Comparison of ENCODE assay signal across 15 cellular contexts in genomic region chr4:57554693-57555092, GRCh38.
A peak's percentile ranks its signal among the peaks of the same experiment; 100 is the strongest.
DNase-seq lines count a peak whose midpoint lies in the region; TF ChIP-seq lines count a peak whose summit lies in the region.
"Had no signal": no experiment of that assay in that cellular context is flagged by ENCODE, and none has a peak within 500 bp of the region (broad histone marks: within the 10 kb centered on the region; RNA-seq: fewer than 3 reads in every experiment).

No MANE protein-coding gene starts in this region.

- H3K27ac Mint-ChIP-seq in H9, result no peak overlapping the region
- no peak overlapping the region for H3K27ac Mint-ChIP-seq in neural progenitor cell
- H3K27ac Mint-ChIP-seq: CD14-positive monocyte; CD8-positive, alpha-beta T cell had no signal

- H3K14ac ChIP-seq in H9 (ENCODE audit: insufficient read depth, low read length) (no peak overlapping the region), mesenchymal stem cell (ENCODE audit: low read length in 2 of 2) (no peak overlapping the region)

- H2BK5ac ChIP-seq in H9 (ENCODE audit: insufficient read length, low read length) (no peak overlapping the region), mesenchymal stem cell (ENCODE audit: low read depth, low read length, poor library complexity, severe bottlenecking) (no peak overlapping the region)

- H2BK20ac ChIP-seq in H9 (ENCODE audit: low read depth, low read length, poor library complexity, severe bottlenecking), result no peak overlapping the region

- H3K79me2 ChIP-seq in H9 (ENCODE audit: insufficient read depth, low read length) (no peaks in the 10 kb centered on the region), OCI-LY3 (ENCODE audit: low read length) (no peaks in the 10 kb centered on the region), hepatocyte (no peaks in the 10 kb centered on the region), neural progenitor cell (ENCODE audit: low read depth) (no peaks in the 10 kb centered on the region)

- H3F3A ChIP-seq in neural progenitor cell (ENCODE audit: low read depth), result no peaks in the 10 kb centered on the region

- H4K91ac ChIP-seq in H9 (ENCODE audit: insufficient read length, low read depth, low read length), result no peak overlapping the region
- H4K91ac ChIP-seq in mesenchymal stem cell (ENCODE audit: low read length), result no peak overlapping the region

- no peak overlapping the region for H3K4me3 ChIP-seq in OCI-LY3 (ENCODE audit: low read length)
- no peak overlapping the region for H3K4me3 ChIP-seq in hepatocyte
- no peak overlapping the region for H3K4me3 ChIP-seq in neural progenitor cell
- no peak overlapping the region for H3K4me3 ChIP-seq in mesenchymal stem cell (ENCODE audit: insufficient read depth in 1 of 2, low read depth in 1 of 2, low read length in 2 of 2)
- H3K4me3 ChIP-seq: A549 had no signal

- TF ChIP-seq CTCF in H9 (conservative IDR thresholded peaks at IDR 0.05) (no peak), OCI-LY3 (IDR thresholded peaks at IDR 0.05; ENCODE audit: low read depth, low read length) (peak; percentile 12; the same call in 1 of the 2 replicates), hepatocyte (IDR thresholded peaks at IDR 0.05; ENCODE audit: poor library complexity) (peak; percentile 16), neural progenitor cell (IDR thresholded peaks at IDR 0.05) (no peak)

- H3K9ac ChIP-seq in H9 (ENCODE audit: extremely low read depth, insufficient read length, low read length) (no peak overlapping the region), OCI-LY3 (ENCODE audit: low read length) (no peak overlapping the region), neural progenitor cell (no peak overlapping the region), mesenchymal stem cell (ENCODE audit: low read length) (no peak overlapping the region)

- H2BK12ac ChIP-seq in H9 (ENCODE audit: insufficient read length, low read depth, low read length) (no peak overlapping the region), mesenchymal stem cell (ENCODE audit: low read length in 2 of 2) (no peak overlapping the region)

- WGBS in H9 (ENCODE audit: extremely low coverage, insufficient read length, low lambda C conversion rate), result no CpG with 5 or more reads among the region's 3 CpGs
- 45% methylated on average over 3 of the region's 3 CpGs for WGBS in hepatocyte (ENCODE audit: low lambda C conversion rate, missing lambda C conversion rate)
- 84% methylated on average over 3 of the region's 3 CpGs for WGBS in mesenchymal stem cell

- H3K56ac ChIP-seq in H9 (ENCODE audit: insufficient read length, low read depth, low read length), result no peak overlapping the region

- H3K9me3 ChIP-seq in H9 (ENCODE audit: control insufficient read depth, low read depth, low read length), result no peaks in the 10 kb centered on the region
- no peaks in the 10 kb centered on the region for H3K9me3 ChIP-seq in OCI-LY3 (ENCODE audit: insufficient read depth, low read length)
- no peaks in the 10 kb centered on the region for H3K9me3 ChIP-seq in hepatocyte (ENCODE audit: low read depth)
- H3K9me3 ChIP-seq in neural progenitor cell (ENCODE audit: low read depth), result no peaks in the 10 kb centered on the region
- no peaks in the 10 kb centered on the region for H3K9me3 ChIP-seq in mesenchymal stem cell (ENCODE audit: control insufficient read depth, low read length)
- H3K9me3 ChIP-seq: A549 had no signal

- H3K4me2 ChIP-seq in H9 (ENCODE audit: insufficient read depth, insufficient read length, low read length) (no peak overlapping the region), OCI-LY3 (ENCODE audit: low read length) (no peak overlapping the region), hepatocyte (no peak overlapping the region), neural progenitor cell (no peak overlapping the region), mesenchymal stem cell (ENCODE audit: low read length, poor library complexity, severe bottlenecking) (no peak overlapping the region)
- H3K4me2 ChIP-seq: A549 had no signal

- H3K36me3 Mint-ChIP-seq in H9 (ENCODE audit: insufficient read depth in 1 of 3, low read depth in 3 of 3), result no peaks in the 10 kb centered on the region
- H3K36me3 Mint-ChIP-seq in neural progenitor cell, result no peaks in the 10 kb centered on the region
- H3K36me3 Mint-ChIP-seq: CD14-positive monocyte; CD8-positive, alpha-beta T cell had no signal

- H2AFZ ChIP-seq in H9 (ENCODE audit: low read length) (peak overlapping the region; percentile 32), OCI-LY3 (ENCODE audit: low read depth, low read length) (no peak overlapping the region), hepatocyte (no peak overlapping the region), neural progenitor cell (replicated peaks) (peak overlapping the region; percentile 57), mesenchymal stem cell (ENCODE audit: low read depth, low read length) (no peak overlapping the region)

- H3K23ac ChIP-seq in H9 (ENCODE audit: insufficient read length, low read depth, low read length) (no peak overlapping the region), mesenchymal stem cell (ENCODE audit: low read length in 2 of 2) (no peak overlapping the region)

- no peaks in the 10 kb centered on the region for H3K9me2 ChIP-seq in hepatocyte (replicated peaks; ENCODE audit: insufficient read depth)

- DNase-seq in H9 (no peak), hepatocyte (ENCODE audit: low spot score) (no peak), neural progenitor cell (ENCODE audit: low spot score) (no peak), NCI-H69 (lab: John Stamatoyannopoulos, UW) (no peak), mesenchymal stem cell (no peak), kidney glomerular epithelial cell (lab: John Stamatoyannopoulos, UW) (no peak), HuH-7 (ENCODE audit: low spot score) (no peak)
- DNase-seq: CD8-positive, alpha-beta T cell; COR-L47; DMS53; IMR-90 had no signal

- H3K79me1 ChIP-seq in H9 (ENCODE audit: insufficient read depth, low read depth, low read length, poor library complexity, severe bottlenecking) (no peaks in the 10 kb centered on the region), mesenchymal stem cell (replicated peaks; ENCODE audit: low read length, poor library complexity, severe bottlenecking) (no peaks in the 10 kb centered on the region)

- H2BK15ac ChIP-seq in H9 (ENCODE audit: low read depth, low read length) (no peak overlapping the region), mesenchymal stem cell (ENCODE audit: low read depth, poor library complexity, severe bottlenecking) (no peak overlapping the region)

- H2AK5ac ChIP-seq in H9 (ENCODE audit: insufficient read length, low read length) (no peak overlapping the region), mesenchymal stem cell (ENCODE audit: low read length, severe bottlenecking) (no peak overlapping the region)

- no peak overlapping the region for H4K5ac ChIP-seq in H9 (ENCODE audit: insufficient read length, low read depth, low read length)

- H3K4me3 Mint-ChIP-seq in H9 (no peak overlapping the region), neural progenitor cell (no peak overlapping the region)
- H3K4me3 Mint-ChIP-seq: CD14-positive monocyte; CD8-positive, alpha-beta T cell had no signal

- H3K18ac ChIP-seq in H9 (ENCODE audit: insufficient read length, low read depth, low read length) (no peak overlapping the region), mesenchymal stem cell (ENCODE audit: low read depth in 1 of 2, low read length in 2 of 2) (no peak overlapping the region)

- no peaks in the 10 kb centered on the region for H3K36me3 ChIP-seq in OCI-LY3 (replicated peaks; ENCODE audit: low read depth, low read length)
- H3K36me3 ChIP-seq in hepatocyte (replicated peaks; ENCODE audit: insufficient read depth, low read depth), result no peaks in the 10 kb centered on the region
- H3K36me3 ChIP-seq in neural progenitor cell, result no peaks in the 10 kb centered on the region
- no peaks in the 10 kb centered on the region for H3K36me3 ChIP-seq in mesenchymal stem cell (ENCODE audit: control insufficient read depth in 1 of 2, insufficient read depth in 2 of 2, low read depth in 1 of 2, low read length in 2 of 2)

- no peaks in the 10 kb centered on the region for H3K23me2 ChIP-seq in H9 (ENCODE audit: insufficient read length, low read depth, low read length, poor library complexity, severe bottlenecking)

- no peaks in the 10 kb centered on the region for H3K4me1 Mint-ChIP-seq in H9
- peaks cover 5% of the 10 kb centered on the region for H3K4me1 Mint-ChIP-seq in neural progenitor cell
- H3K4me1 Mint-ChIP-seq: CD14-positive monocyte had no signal

- no peak overlapping the region for H3T11ph ChIP-seq in H9 (ENCODE audit: low read length)

- no peaks in the 10 kb centered on the region for H3K4me1 ChIP-seq in H9 (ENCODE audit: insufficient read depth, low read length)
- H3K4me1 ChIP-seq in OCI-LY3 (ENCODE audit: low read length), result no peaks in the 10 kb centered on the region
- H3K4me1 ChIP-seq in hepatocyte (ENCODE audit: insufficient read depth), result no peaks in the 10 kb centered on the region
- H3K4me1 ChIP-seq in neural progenitor cell, result no peaks in the 10 kb centered on the region
- no peaks in the 10 kb centered on the region for H3K4me1 ChIP-seq in mesenchymal stem cell (ENCODE audit: control insufficient read depth, insufficient read depth, low read depth, low read length)
- H3K4me1 ChIP-seq: A549 had no signal

- no peak overlapping the region for H2BK120ac ChIP-seq in H9 (ENCODE audit: low read depth, low read length, poor library complexity, severe bottlenecking)
- no peak overlapping the region for H2BK120ac ChIP-seq in mesenchymal stem cell (ENCODE audit: low read depth, low read length)

- H3K4ac ChIP-seq in H9 (ENCODE audit: low read depth, low read length) (no peak overlapping the region), mesenchymal stem cell (ENCODE audit: low read depth in 1 of 2, low read length in 2 of 2) (no peak overlapping the region)

- H3K27ac ChIP-seq in H9 (ENCODE audit: insufficient read length, low read depth, low read length) (no peak overlapping the region), OCI-LY3 (ENCODE audit: low read length) (no peak overlapping the region), hepatocyte (no peak overlapping the region), neural progenitor cell (no peak overlapping the region), mesenchymal stem cell (ENCODE audit: low read length, poor library complexity, severe bottlenecking) (no peak overlapping the region)
- H3K27ac ChIP-seq: A549, HL-60 had no signal

- H3K27me3 ChIP-seq in H9 (ENCODE audit: insufficient read depth, low read length), result no peaks in the 10 kb centered on the region
- H3K27me3 ChIP-seq in OCI-LY3 (ENCODE audit: low read depth, low read length), result no peaks in the 10 kb centered on the region
- no peaks in the 10 kb centered on the region for H3K27me3 ChIP-seq in hepatocyte
- no peaks in the 10 kb centered on the region for H3K27me3 ChIP-seq in neural progenitor cell
- no peaks in the 10 kb centered on the region for H3K27me3 ChIP-seq in mesenchymal stem cell (ENCODE audit: control insufficient read depth in 1 of 2, insufficient read depth in 1 of 2, low read length in 2 of 2)

- H4K20me1 ChIP-seq in H9 (ENCODE audit: control insufficient read depth, insufficient read depth, insufficient read length), result no peaks in the 10 kb centered on the region
- no peaks in the 10 kb centered on the region for H4K20me1 ChIP-seq in OCI-LY3 (ENCODE audit: insufficient read depth, low read length)
- H4K20me1 ChIP-seq in hepatocyte (ENCODE audit: insufficient read depth, poor library complexity, severe bottlenecking), result no peaks in the 10 kb centered on the region
- no peaks in the 10 kb centered on the region for H4K20me1 ChIP-seq in neural progenitor cell (ENCODE audit: low read depth)

- H3K27me3 Mint-ChIP-seq in H9 (ENCODE audit: low read depth) (no peaks in the 10 kb centered on the region), neural progenitor cell (ENCODE audit: insufficient read depth, low read depth) (peaks cover 3% of the 10 kb centered on the region)

- H4K8ac ChIP-seq in H9 (replicated peaks; ENCODE audit: insufficient read length, low read depth, low read length) (no peak overlapping the region), mesenchymal stem cell (ENCODE audit: low read length) (no peak overlapping the region)

- H3K9me3 Mint-ChIP-seq in H9, result peaks cover 11 to 12% of the 10 kb centered on the region in 2 experiments
- H3K9me3 Mint-ChIP-seq in neural progenitor cell, result peaks cover 8% of the 10 kb centered on the region

Comparison
In these comparisons a context has a peak if more than half of its experiments do, and no peak if none do; other contexts are left out.
1. H2AFZ ChIP-seq: peak in H9 (single experiment) and neural progenitor cell (single experiment); none in OCI-LY3 (single experiment), hepatocyte (single experiment) and mesenchymal stem cell (single experiment).
2. CTCF ChIP-seq: peak in OCI-LY3 (single experiment) and hepatocyte (single experiment); none in H9 (single experiment) and neural progenitor cell (single experiment).